25 cellular contexts compared by ENCODE assay signal in genomic region chr18:1302861-1303260, GRCh38.
"Had no signal": no experiment of that assay in that cellular context is flagged by ENCODE, and none has a peak within 500 bp of the region (broad histone marks: within the 10 kb centered on the region; RNA-seq: fewer than 3 reads in every experiment).

No MANE protein-coding gene starts in this region.

- H3K27me3 ChIP-seq: adrenal gland, ascending aorta, brain microvascular endothelial cell, heart left ventricle, sigmoid colon, testis, uterus had no signal

- H3K27me3 Mint-ChIP-seq: activated B cell treated with CpG ODN at 0.5 μM for 24 hours; activated CD4-positive, alpha-beta T cell treated with anti-CD3 and anti-CD28 coated beads for 36 hours; activated naive CD8-positive, alpha-beta T cell; activated T-cell treated with anti-CD3 and anti-CD28 coated beads, Interleukin-2, amount 50 U/mL, for 24 hours; activated T-helper 17 cell treated with anti-CD3 and anti-CD28 coated beads, Interleukin-2, amount 50 U/mL, for 72 hours; dendritic cell treated with granulocyte-macrophage colony-stimulating factor and Interleukin-4, amounts not matched to agents 40 ng/mL and 50 ng/mL, for 4 days; memory B cell; stimulated activated naive B cell treated with anti-CD40 and anti-IgM and Interleukin-4, amounts not matched to agents 10 μg/mL and 1 μg/mL and 100 μg/mL, for 72 hours had no signal

- H3K9me3 ChIP-seq: adrenal gland, sigmoid colon, testis, uterus had no signal

- H3K4me3 Mint-ChIP-seq: activated B cell treated with CpG ODN at 0.5 μM for 24 hours; activated CD4-positive, alpha-beta T cell treated with anti-CD3 and anti-CD28 coated beads for 36 hours; activated naive CD8-positive, alpha-beta T cell; activated T-cell treated with anti-CD3 and anti-CD28 coated beads, Interleukin-2, amount 50 U/mL, for 24 hours; activated T-helper 17 cell treated with anti-CD3 and anti-CD28 coated beads, Interleukin-2, amount 50 U/mL, for 72 hours; dendritic cell treated with granulocyte-macrophage colony-stimulating factor and Interleukin-4, amounts not matched to agents 40 ng/mL and 50 ng/mL, for 4 days; memory B cell; stimulated activated naive B cell treated with anti-CD40 and anti-IgM and Interleukin-4, amounts not matched to agents 10 μg/mL and 1 μg/mL and 100 μg/mL, for 72 hours had no signal

- H3K36me3 Mint-ChIP-seq: activated naive CD8-positive, alpha-beta T cell; memory B cell; stimulated activated naive B cell treated with anti-CD40 and anti-IgM and Interleukin-4, amounts not matched to agents 10 μg/mL and 1 μg/mL and 100 μg/mL, for 72 hours had no signal

- ATAC-seq: activated CD4-positive, alpha-beta T cell treated with anti-CD3 and anti-CD28 coated beads for 36 hours; activated T-helper 17 cell treated with anti-CD3 and anti-CD28 coated beads, Interleukin-2, amount 50 U/mL, for 72 hours; heart left ventricle; stimulated activated naive B cell treated with anti-CD40 and anti-IgM and Interleukin-4, amounts not matched to agents 10 μg/mL and 1 μg/mL and 100 μg/mL, for 72 hours had no signal

- H3K4me3 ChIP-seq: adrenal gland, ascending aorta, heart left ventricle, sigmoid colon, smooth muscle cell, testis, uterus had no signal

- H3K4me1 ChIP-seq: adrenal gland, ascending aorta, heart left ventricle, sigmoid colon, testis, uterus had no signal

- H3K36me3 ChIP-seq: adrenal gland, ascending aorta, brain microvascular endothelial cell, heart left ventricle, sigmoid colon, uterus had no signal

- H3K27ac ChIP-seq: adrenal gland, ascending aorta, brain microvascular endothelial cell, heart left ventricle, sigmoid colon, testis, uterus had no signal

- H3K4me1 Mint-ChIP-seq: activated B cell treated with CpG ODN at 0.5 μM for 24 hours; activated CD4-positive, alpha-beta T cell treated with anti-CD3 and anti-CD28 coated beads for 36 hours; activated T-helper 17 cell treated with anti-CD3 and anti-CD28 coated beads, Interleukin-2, amount 50 U/mL, for 72 hours; memory B cell; stimulated activated naive B cell treated with anti-CD40 and anti-IgM and Interleukin-4, amounts not matched to agents 10 μg/mL and 1 μg/mL and 100 μg/mL, for 72 hours had no signal

- H3K27ac Mint-ChIP-seq: activated B cell treated with CpG ODN at 0.5 μM for 24 hours; activated CD4-positive, alpha-beta T cell treated with anti-CD3 and anti-CD28 coated beads for 36 hours; activated naive CD8-positive, alpha-beta T cell; activated T-cell treated with anti-CD3 and anti-CD28 coated beads, Interleukin-2, amount 50 U/mL, for 24 hours; activated T-helper 17 cell treated with anti-CD3 and anti-CD28 coated beads, Interleukin-2, amount 50 U/mL, for 72 hours; dendritic cell treated with granulocyte-macrophage colony-stimulating factor and Interleukin-4, amounts not matched to agents 40 ng/mL and 50 ng/mL, for 4 days; memory B cell; stimulated activated naive B cell treated with anti-CD40 and anti-IgM and Interleukin-4, amounts not matched to agents 10 μg/mL and 1 μg/mL and 100 μg/mL, for 72 hours had no signal

- DNase-seq: activated B cell treated with CpG ODN at 0.5 μM for 24 hours; activated CD4-positive, alpha-beta T cell treated with anti-CD3 and anti-CD28 coated beads for 36 hours; activated CD4-positive, alpha-beta T cell treated with anti-CD3 and anti-CD28 coated beads, Interleukin-2, amount 50 U/mL, for 4 hours; activated CD8-positive, alpha-beta memory T cell treated with anti-CD3 and anti-CD28 coated beads for 24 hours; activated CD8-positive, alpha-beta memory T cell treated with anti-CD3 and anti-CD28 coated beads, Interleukin-2, amount 50 U/mL, for 4 hours; activated T-cell treated with anti-CD3 and anti-CD28 coated beads, Interleukin-2, amount 50 U/mL, for 24 hours; adrenal gland; brain microvascular endothelial cell; caudate nucleus; effector CD4-positive, alpha-beta T cell; heart left ventricle; posterior cingulate gyrus; sigmoid colon; stimulated activated CD4-positive, alpha-beta T cell treated with anti-CD3 and anti-CD28 coated beads, Interleukin-2, amount 100 ng/mL, for 48 hours; stimulated activated CD8-positive, alpha-beta memory T cell treated with anti-CD3 and anti-CD28 coated beads, Interleukin-4, amount 100 ng/mL, for 48 hours; stimulated activated naive B cell treated with anti-CD40 and anti-IgM and Interleukin-4, amounts not matched to agents 10 μg/mL and 1 μg/mL and 100 μg/mL, for 72 hours; testis; trophoblast cell; uterus had no signal

- H3K4me2 ChIP-seq: smooth muscle cell had no signal
